In genomic region chr2:175450029-175450428, GRCh38 we compare ENCODE assay signal across 25 cellular contexts.
"Had no signal": no experiment of that assay in that cellular context is flagged by ENCODE, and none has a peak within 500 bp of the region (broad histone marks: within the 10 kb centered on the region; RNA-seq: fewer than 3 reads in every experiment).

No MANE protein-coding gene starts in this region.

- H3K4me1 ChIP-seq: pancreas, prostate gland, right atrium auricular region, right lobe of liver, sigmoid colon, stomach, suprapubic skin, testis, transverse colon, upper lobe of right lung, uterus had no signal

- H3K4me3 ChIP-seq: pancreas, prostate gland, right atrium auricular region, right lobe of liver, sigmoid colon, stomach, suprapubic skin, testis, tibial artery, transverse colon, upper lobe of right lung, uterus had no signal

- H3K27ac ChIP-seq: neutrophil, pancreas, prostate gland, right atrium auricular region, right lobe of liver, sigmoid colon, stomach, suprapubic skin, testis, tibial artery, transverse colon, upper lobe of right lung, uterus had no signal

- H3K36me3 ChIP-seq: neutrophil, pancreas, prostate gland, right atrium auricular region, right lobe of liver, sigmoid colon, stomach, suprapubic skin, tibial artery, transverse colon, upper lobe of right lung, uterus had no signal

- H3K9me3 ChIP-seq: neutrophil, pancreas, prostate gland, right atrium auricular region, right lobe of liver, sigmoid colon, stomach, suprapubic skin, testis, tibial artery, transverse colon, upper lobe of right lung, uterus had no signal

- DNase-seq: naive thymus-derived CD8-positive, alpha-beta T cell; nephron progenitor cell; nucleus accumbens; pancreas; retina; right lobe of liver; sigmoid colon; small intestine; stimulated activated CD4-positive, alpha-beta T cell treated with anti-CD3 and anti-CD28 coated beads, Interleukin-15, amount 100 ng/mL, for 24 hours; stimulated activated CD4-positive, alpha-beta T cell treated with anti-CD3 and anti-CD28 coated beads, Interleukin-2, amount 100 ng/mL, for 24 hours; stimulated activated CD4-positive, alpha-beta T cell treated with anti-CD3 and anti-CD28 coated beads, Interleukin-2, amount 100 ng/mL, for 48 hours; stimulated activated CD4-positive, alpha-beta T cell treated with anti-CD3 and anti-CD28 coated beads, Interleukin-4, amount 100 ng/mL, for 24 hours; stimulated activated naive B cell treated with anti-CD40 and anti-IgM and Interleukin-4, amounts not matched to agents 10 μg/mL and 1 μg/mL and 100 μg/mL, for 72 hours; stimulated activated naive CD4-positive, alpha-beta T cell treated with Interleukin-2 at 50 U/mL for 16 hours; stomach; testis; tibial artery; transverse colon; upper lobe of right lung; uterus had no signal

- H3K27me3 ChIP-seq: neutrophil, pancreas, right atrium auricular region, right lobe of liver, sigmoid colon, suprapubic skin, testis, tibial artery, transverse colon, upper lobe of right lung, uterus had no signal

- ATAC-seq: pancreas; right lobe of liver; stimulated activated effector memory CD8-positive, alpha-beta T cell treated with anti-CD3 and anti-CD28 coated beads, Interleukin-12 subunit alpha, Interleukin-12 subunit beta, amount 100 ng/mL, for 72 hours; stimulated activated naive B cell treated with anti-CD40 and anti-IgM and Interleukin-4, amounts not matched to agents 10 μg/mL and 1 μg/mL and 100 μg/mL, for 72 hours; upper lobe of right lung had no signal
